In the genomic region with DNA sequence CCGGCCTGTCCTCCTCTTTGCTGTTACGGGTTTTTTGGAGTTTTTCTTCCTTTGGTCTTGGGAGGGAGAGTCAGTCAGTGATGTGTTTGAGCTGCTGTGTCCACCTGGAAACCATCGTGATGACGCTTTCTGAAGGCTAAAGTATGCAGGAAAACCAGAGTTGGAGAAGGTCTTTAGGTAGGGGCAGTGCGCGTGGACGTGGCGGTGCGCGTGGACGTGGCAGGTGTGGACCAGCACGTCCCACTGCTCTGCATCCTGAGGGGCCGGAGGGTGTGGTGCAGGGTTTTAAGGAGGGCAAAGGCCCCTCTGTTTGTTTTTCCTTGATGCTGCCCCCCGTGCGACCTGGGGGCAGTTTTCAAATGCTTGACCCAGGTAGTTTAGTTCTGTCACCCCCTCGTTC, we compare ENCODE assay signal across 27 cellular contexts.
"Had no signal": no experiment of that assay in that cellular context is flagged by ENCODE, and none has a peak within 500 bp of the region (broad histone marks: within the 10 kb centered on the region; RNA-seq: fewer than 3 reads in every experiment).

No MANE protein-coding gene starts in this region.

- DNase-seq: occipital lobe; ovary; psoas muscle; right lobe of liver; sigmoid colon; small intestine; stimulated activated CD4-positive, alpha-beta T cell treated with anti-CD3 and anti-CD28 coated beads, Interleukin-15, amount 100 ng/mL, for 24 hours; stimulated activated CD4-positive, alpha-beta T cell treated with anti-CD3 and anti-CD28 coated beads, Interleukin-2, amount 100 ng/mL, for 24 hours; stimulated activated CD4-positive, alpha-beta T cell treated with anti-CD3 and anti-CD28 coated beads, Interleukin-2, amount 100 ng/mL, for 48 hours; stimulated activated CD4-positive, alpha-beta T cell treated with anti-CD3 and anti-CD28 coated beads, Interleukin-4, amount 100 ng/mL, for 24 hours; stimulated activated naive B cell treated with anti-CD40 and anti-IgM and Interleukin-4, amounts not matched to agents 10 μg/mL and 1 μg/mL and 100 μg/mL, for 72 hours; stimulated activated naive CD4-positive, alpha-beta T cell treated with Interleukin-2 at 50 U/mL for 16 hours; stomach; thyroid gland; trophoblast cell had no signal

- H2AFZ ChIP-seq: neural progenitor cell, parathyroid adenoma had no signal

- ATAC-seq: natural killer cell treated with Interleukin-12 subunit alpha and Interleukin-12 subunit beta and Interleukin-15 and Interleukin-18, amount 100 ng/mL, for 72 hours; psoas muscle; right cardiac atrium; right lobe of liver; stimulated activated effector memory CD8-positive, alpha-beta T cell treated with anti-CD3 and anti-CD28 coated beads, Interleukin-12 subunit alpha, Interleukin-12 subunit beta, amount 100 ng/mL, for 72 hours; stimulated activated naive B cell treated with anti-CD40 and anti-IgM and Interleukin-4, amounts not matched to agents 10 μg/mL and 1 μg/mL and 100 μg/mL, for 72 hours had no signal

- H3K9me3 ChIP-seq: thyroid gland had no signal

- FAIRE-seq: small intestine, urothelium cell line had no signal

- H3K27ac ChIP-seq: neural progenitor cell, ovary, parathyroid adenoma, psoas muscle, right lobe of liver, sigmoid colon, stomach, thoracic aorta, thyroid gland, tibial nerve, upper lobe of left lung, vagina had no signal

- H3K27me3 ChIP-seq: neural progenitor cell, ovary, right lobe of liver, stomach, thyroid gland, upper lobe of left lung, vagina had no signal

- H3K4me3 Mint-ChIP-seq: natural killer cell treated with Interleukin-12 subunit alpha and Interleukin-12 subunit beta and Interleukin-15 and Interleukin-18, amount 100 ng/mL, for 72 hours; neural progenitor cell; stimulated activated effector memory CD8-positive, alpha-beta T cell treated with anti-CD3 and anti-CD28 coated beads, Interleukin-12 subunit alpha, Interleukin-12 subunit beta, amount 100 ng/mL, for 72 hours; stimulated activated naive B cell treated with anti-CD40 and anti-IgM and Interleukin-4, amounts not matched to agents 10 μg/mL and 1 μg/mL and 100 μg/mL, for 72 hours; stimulated activated naive CD8-positive, alpha-beta T cell treated with anti-CD3 and anti-CD28 coated beads, Interleukin-15, Interleukin-2, amounts not matched to agents 100 ng/mL and 50 ng/mL, for 24 hours had no signal

- H3K9ac ChIP-seq: neural progenitor cell, parathyroid adenoma had no signal

- H3K27ac Mint-ChIP-seq: natural killer cell treated with Interleukin-12 subunit alpha and Interleukin-12 subunit beta and Interleukin-15 and Interleukin-18, amount 100 ng/mL, for 72 hours; neural progenitor cell; progenitor cell of endocrine pancreas; stimulated activated effector memory CD8-positive, alpha-beta T cell treated with anti-CD3 and anti-CD28 coated beads, Interleukin-12 subunit alpha, Interleukin-12 subunit beta, amount 100 ng/mL, for 72 hours; stimulated activated naive B cell treated with anti-CD40 and anti-IgM and Interleukin-4, amounts not matched to agents 10 μg/mL and 1 μg/mL and 100 μg/mL, for 72 hours; stimulated activated naive CD8-positive, alpha-beta T cell treated with anti-CD3 and anti-CD28 coated beads, Interleukin-15, Interleukin-2, amounts not matched to agents 100 ng/mL and 50 ng/mL, for 24 hours had no signal

- H3K4me1 ChIP-seq: parathyroid adenoma, psoas muscle, right lobe of liver, sigmoid colon, stomach, thyroid gland, tibial nerve, upper lobe of left lung, vagina had no signal

- H3K4me2 ChIP-seq: neural progenitor cell had no signal

- H3K36me3 ChIP-seq: neural progenitor cell, ovary, sigmoid colon, thoracic aorta, tibial nerve had no signal

- H3K27me3 Mint-ChIP-seq: natural killer cell treated with Interleukin-12 subunit alpha and Interleukin-12 subunit beta and Interleukin-15 and Interleukin-18, amount 100 ng/mL, for 72 hours; progenitor cell of endocrine pancreas; stimulated activated naive B cell treated with anti-CD40 and anti-IgM and Interleukin-4, amounts not matched to agents 10 μg/mL and 1 μg/mL and 100 μg/mL, for 72 hours; stimulated activated naive CD8-positive, alpha-beta T cell treated with anti-CD3 and anti-CD28 coated beads, Interleukin-15, Interleukin-2, amounts not matched to agents 100 ng/mL and 50 ng/mL, for 24 hours had no signal

- H3K4me1 Mint-ChIP-seq: stimulated activated naive B cell treated with anti-CD40 and anti-IgM and Interleukin-4, amounts not matched to agents 10 μg/mL and 1 μg/mL and 100 μg/mL, for 72 hours had no signal

- H3K4me3 ChIP-seq: neural progenitor cell, ovary, psoas muscle, right lobe of liver, sigmoid colon, stomach, thoracic aorta, thyroid gland, tibial nerve, upper lobe of left lung, vagina had no signal
